8 cellular contexts compared by ENCODE assay signal in genomic region chr5:50325237-50325832, GRCh38.
DNase-seq lines count a peak whose midpoint lies in the region; ATAC-seq and TF ChIP-seq lines count a peak whose summit lies in the region.

No MANE protein-coding gene starts in this region.

- DNase-seq in D341Med (ENCODE audit: low spot score) (peak; percentile 16), amniotic epithelial cell (ENCODE audit: low read depth) (peak; percentile 28), kidney tubule cell (ENCODE audit: low spot score) (peak; percentile 21), COLO668 (lab: John Stamatoyannopoulos, UW; ENCODE audit: unreplicated experiment) (no peak), hepatic stellate cell (ENCODE audit: low spot score) (no peak)

- TF ChIP-seq RAD21 in Ishikawa (IDR thresholded peaks at IDR 0.05; ENCODE audit: low read depth): peak; percentile 66

- no peak for TF ChIP-seq EP300 in Ishikawa (IDR thresholded peaks at IDR 0.05; ENCODE audit: borderline replicate concordance)

- ATAC-seq in HG03025 (IDR thresholded peaks at IDR 0.05; ENCODE audit: low FRiP score, unreplicated experiment) (no peak), GM21529 (IDR thresholded peaks at IDR 0.05; ENCODE audit: unreplicated experiment) (no peak)

TF ChIP-seq in Ishikawa, 13 proteins besides CTCF, POLR2A, EP300 and RAD21:
- TF ChIP-seq MAX (IDR thresholded peaks at IDR 0.05): no peak
- no peak for TF ChIP-seq CREB1 (IDR thresholded peaks at IDR 0.05; ENCODE audit: low read depth)
- TF ChIP-seq CEBPB (IDR thresholded peaks at IDR 0.05): no peak
- no peak for TF ChIP-seq USF1 (IDR thresholded peaks at IDR 0.05)

Comparison
In these comparisons a context has a peak if more than half of its experiments do, and no peak if none do; other contexts are left out.
1. DNase-seq: peak in D341Med (single experiment), amniotic epithelial cell (single experiment) and kidney tubule cell (single experiment); none in COLO668 (single experiment) and hepatic stellate cell (single experiment).